In the genomic region with DNA sequence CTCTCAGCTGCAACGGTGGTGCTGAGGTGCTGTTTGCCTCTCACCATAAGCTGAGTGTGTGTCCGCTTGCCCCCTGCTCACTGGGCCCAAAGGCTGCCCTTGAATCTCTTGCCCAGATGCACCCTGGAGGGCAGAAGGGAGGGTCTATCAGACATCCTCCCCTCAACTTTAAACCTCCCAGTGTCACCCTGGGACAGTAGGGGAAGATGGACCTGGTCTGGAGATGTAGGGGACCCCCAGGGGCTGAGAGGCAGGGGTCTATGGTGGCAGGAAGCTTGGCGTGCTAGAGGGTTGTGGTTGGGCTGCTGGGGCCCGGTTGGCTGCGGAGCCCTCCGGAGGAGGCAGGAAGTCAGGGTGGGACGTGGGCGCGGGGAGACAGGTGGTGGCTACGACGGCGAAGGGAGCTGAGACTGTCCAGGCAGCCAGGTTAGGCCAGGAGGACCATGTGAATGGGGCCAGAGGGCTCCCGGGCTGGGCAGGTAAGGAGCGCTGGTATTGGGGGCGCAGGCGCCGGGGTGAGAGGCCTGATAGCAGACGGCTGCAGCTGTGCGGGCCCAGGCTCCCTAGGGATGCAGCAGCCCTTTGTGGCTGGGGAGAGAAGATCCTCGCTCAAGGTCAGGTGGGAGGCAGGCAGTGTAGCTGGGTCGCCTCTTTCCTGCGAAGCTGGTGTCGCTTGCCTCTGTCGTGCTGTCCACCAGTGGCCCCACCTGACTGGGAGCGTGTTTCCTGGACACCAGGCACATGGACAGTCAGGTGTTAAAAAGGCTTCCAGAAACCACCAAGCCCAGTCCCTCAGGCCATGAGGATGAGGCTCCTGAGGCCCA, we compare ENCODE assay signal across 9 cellular contexts. TPM values are rescaled to one million over a fixed set of nuclear protein-coding genes. Genes with fewer than 3 reads are reported as not detected.
DNase-seq lines count a peak whose midpoint lies in the region; ATAC-seq and TF ChIP-seq lines count a peak whose summit lies in the region.
"Had no signal": no experiment of that assay in that cellular context is flagged by ENCODE, and none has a peak within 500 bp of the region (broad histone marks: within the 10 kb centered on the region; RNA-seq: fewer than 3 reads in every experiment).

A gene (plus strand): TSS at position 373 of the 824 bp plus-strand sequence. CDS start 23,065 bp downstream, outside the sequence.

- H3K4me3 ChIP-seq in Karpas-422 (ENCODE audit: low read length) (peak within 1 kb of the TSS; percentile 44), thoracic aorta (peak within 1 kb of the TSS; percentile 30)

- no peaks in the 10 kb centered on the region for H3K9me2 ChIP-seq in Karpas-422 (replicated peaks; ENCODE audit: insufficient read depth, low read length)

- H3K4me1 ChIP-seq in Karpas-422 (ENCODE audit: low read length) (peaks cover 66% of the 10 kb centered on the region), thoracic aorta (ENCODE audit: control insufficient read depth in 1 of 2, low read depth in 2 of 2) (peaks cover 6 to 20% of the 10 kb centered on the region in 2 donors)

- peak within 1 kb of the TSS; percentile 69 for H3K9ac ChIP-seq in Karpas-422 (ENCODE audit: low read length)

- peak; percentile 89 for DNase-seq in Karpas-422
- peak; percentile 84 to 87 for DNase-seq in activated T-cell treated with anti-CD3 and anti-CD28 coated beads, Interleukin-2, amount 50 U/mL, for 48 hours
- DNase-seq in mucosa of gallbladder (ENCODE audit: low spot score), result no peak
- no peak for DNase-seq in thoracic aorta (ENCODE audit: low spot score)
- no peak for DNase-seq in hippocampal formation (lab: John Stamatoyannopoulos, UW)
- no peak for DNase-seq in DMS 273 treated with DMSO at 0.1 percent for 48 hours (lab: John Stamatoyannopoulos, UW)
- no peak for DNase-seq in cerebellum (ENCODE audit: low spot score)
- no peak for DNase-seq in AG08395 (ENCODE audit: low spot score)
- DNase-seq: KBM-7 had no signal

- peak within 1 kb of the TSS; percentile 67 for H3K4me2 ChIP-seq in Karpas-422 (ENCODE audit: low read depth, low read length, poor library complexity, severe bottlenecking)

- H3K79me2 ChIP-seq in Karpas-422 (ENCODE audit: low read length), result no peaks in the 10 kb centered on the region

- H3K9me3 ChIP-seq in Karpas-422 (ENCODE audit: low read length), result no peaks in the 10 kb centered on the region
- H3K9me3 ChIP-seq in thoracic aorta, result no peaks in the 10 kb centered on the region

- H2AFZ ChIP-seq in Karpas-422 (ENCODE audit: low read length), result peak within 1 kb of the TSS; percentile 70

- no peaks in the 10 kb centered on the region for H4K20me1 ChIP-seq in Karpas-422 (ENCODE audit: insufficient read depth, low read depth, low read length)

- H3K27me3 ChIP-seq in Karpas-422 (ENCODE audit: low read length), result no peaks in the 10 kb centered on the region
- H3K27me3 ChIP-seq in thoracic aorta (replicated peaks; ENCODE audit: insufficient read depth), result no peaks in the 10 kb centered on the region

- ATAC-seq in thoracic aorta (ENCODE audit: insufficient number of reproducible peaks, low FRiP score, low read depth), result no peak

- peak within 1 kb of the TSS; percentile 96 for H3K27ac ChIP-seq in Karpas-422 (ENCODE audit: low read length)
- no peak within 1 kb of the TSS for H3K27ac ChIP-seq in thoracic aorta

- TF ChIP-seq CTCF in thoracic aorta (IDR thresholded peaks at IDR 0.05), result no peak

- H3K36me3 ChIP-seq in Karpas-422 (ENCODE audit: insufficient read depth, low read length) (no peaks in the 10 kb centered on the region), thoracic aorta (no peaks in the 10 kb centered on the region)

RNA-seq across cellular contexts. Expression of the gene that starts here (rescaled TPM):
- 12.0 and 26.1 TPM in 2 replicates for total RNA-seq in Karpas-422 (2014; rRNA removed; shearing (Covaris generic); ENCODE audit: low replicate concordance)
- total RNA-seq in mucosa of gallbladder (11.5 TPM), thoracic aorta (10 to 100 TPM in 1 of 2 donors, 1 to 10 TPM in 1; 4.1 to 10.5 TPM), cerebellum (0.64 TPM)

Comparison
In these comparisons a context has a peak if more than half of its experiments do, and no peak if none do; other contexts are left out.
1. DNase-seq: peak in Karpas-422 (single experiment) and activated T-cell treated with anti-CD3 and anti-CD28 coated beads, Interleukin-2, amount 50 U/mL, for 48 hours (2 of 2); none in mucosa of gallbladder (single experiment), thoracic aorta (single experiment), hippocampal formation (0 of 2), DMS 273 treated with DMSO at 0.1 percent for 48 hours (single experiment), cerebellum (single experiment) and AG08395 (single experiment).